ENCODE assay signal across 9 cellular contexts in the genomic region with DNA sequence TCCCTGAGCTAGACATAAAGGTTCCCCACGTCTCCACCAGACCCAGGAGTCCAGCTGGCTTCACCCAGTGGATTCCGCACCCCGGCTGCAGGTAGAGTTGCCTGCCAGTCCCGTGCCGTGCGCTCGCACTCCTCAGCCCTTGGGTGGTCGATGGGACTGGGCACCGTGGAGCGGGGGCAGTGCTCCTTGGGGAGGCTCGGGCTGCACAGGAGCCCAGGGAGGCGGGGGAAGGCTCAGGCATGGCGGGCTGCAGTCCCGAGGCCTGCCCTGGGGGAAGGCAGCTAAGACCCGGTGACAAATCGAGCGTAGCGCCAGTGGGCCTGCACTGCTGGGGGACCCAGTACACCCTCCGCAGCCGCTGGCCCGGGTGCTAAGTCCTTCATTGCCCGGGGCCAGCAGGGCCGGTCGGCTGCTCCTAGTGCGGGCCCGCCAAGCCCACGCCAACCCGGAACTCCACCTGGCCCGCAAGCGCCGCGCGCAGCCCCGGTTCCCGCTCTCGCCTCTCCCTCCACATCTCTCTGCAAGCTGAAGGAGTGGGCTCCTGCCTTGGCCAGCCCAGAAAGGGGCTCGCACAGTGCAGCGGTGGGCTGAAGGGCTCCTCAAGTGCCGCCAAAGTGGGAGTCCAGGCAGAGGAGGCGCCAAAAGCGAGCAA. TPM values are rescaled to one million over a fixed set of nuclear protein-coding genes. Genes with fewer than 3 reads are reported as not detected.
DNase-seq lines count a peak whose midpoint lies in the region; ATAC-seq, FAIRE-seq and TF ChIP-seq lines count a peak whose summit lies in the region.
"Had no signal": no experiment of that assay in that cellular context is flagged by ENCODE, and none has a peak within 500 bp of the region (broad histone marks: within the 10 kb centered on the region; RNA-seq: fewer than 3 reads in every experiment).

No MANE protein-coding gene starts in this region.

- no peak for TF ChIP-seq CTCF in heart right ventricle (IDR thresholded peaks at IDR 0.05)
- no peak for TF ChIP-seq CTCF in coronary artery (IDR thresholded peaks at IDR 0.05)
- TF ChIP-seq CTCF in neural crest cell (conservative IDR thresholded peaks at IDR 0.05) = no peak
- no peak for TF ChIP-seq CTCF in upper lobe of left lung (IDR thresholded peaks at IDR 0.05)

- H3K27me3 ChIP-seq in heart right ventricle (no peaks in the 10 kb centered on the region), upper lobe of left lung (no peaks in the 10 kb centered on the region)
- H3K27me3 ChIP-seq in naive thymus-derived CD4-positive, alpha-beta T cell (ENCODE audit: control insufficient read depth in 2 of 2, insufficient read depth in 2 of 2, low read length in 2 of 2) = no peaks in the 10 kb centered on the region

- no peak overlapping the region for H3K27ac Mint-ChIP-seq in neural crest cell (ENCODE audit: unreplicated experiment)
- peak overlapping the region in 1 of 9 donors; percentile 56 for H3K27ac Mint-ChIP-seq in naive thymus-derived CD4-positive, alpha-beta T cell

- FAIRE-seq in GM19239 (lab: Jason Lieb, UNC) = no peak

- no peaks in the 10 kb centered on the region for H3K36me3 Mint-ChIP-seq in neural crest cell (ENCODE audit: low read depth)
- no peaks in the 10 kb centered on the region for H3K36me3 Mint-ChIP-seq in naive thymus-derived CD4-positive, alpha-beta T cell

- no peaks in the 10 kb centered on the region for H3K27me3 Mint-ChIP-seq in neural crest cell (ENCODE audit: low read depth)
- H3K27me3 Mint-ChIP-seq in naive thymus-derived CD4-positive, alpha-beta T cell = peaks cover 0 to 27% (median 0%) of the 10 kb centered on the region in 5 donors

- no peak for TF ChIP-seq POLR2A in upper lobe of left lung (IDR thresholded peaks at IDR 0.05)

- no peak for TF ChIP-seq EP300 in upper lobe of left lung (IDR thresholded peaks at IDR 0.05)

- DNase-seq in heart right ventricle (no peak), Right ventricle myocardium superior (no peak), coronary artery (ENCODE audit: low spot score) (no peak), neural crest cell (ENCODE audit: low read depth, low spot score) (no peak), upper lobe of left lung (peak in 1 of 2 donors; percentile 85), GM19239 (ENCODE audit: insufficient read length, low spot score) (no peak)
- DNase-seq in naive thymus-derived CD4-positive, alpha-beta T cell = no peak

- CTCF ChIA-PET in naive thymus-derived CD4-positive, alpha-beta T cell (lab: Charles Lee) = interaction anchor here (0.6 to 4.7 kb wide), 18 partner anchors 17 to 273 kb away, joined by 3 to 47 read pairs (median 6); partner anchors contain the start of gene DDX6

- WGBS in heart right ventricle, 2 donors = 82 to 90% methylated on average over 34 to 41 of the region's 41 CpGs
- 81 to 88% methylated on average over 27 to 37 of the region's 41 CpGs for WGBS in upper lobe of left lung, 2 donors

- no peaks in the 10 kb centered on the region for H3K9me3 ChIP-seq in heart right ventricle
- no peaks in the 10 kb centered on the region for H3K9me3 ChIP-seq in upper lobe of left lung
- no peaks in the 10 kb centered on the region for H3K9me3 ChIP-seq in naive thymus-derived CD4-positive, alpha-beta T cell (ENCODE audit: control insufficient read depth in 2 of 3, low read length in 3 of 3)

- H3K36me3 ChIP-seq in heart right ventricle (no peaks in the 10 kb centered on the region), upper lobe of left lung (no peaks in the 10 kb centered on the region)
- no peaks in the 10 kb centered on the region for H3K36me3 ChIP-seq in naive thymus-derived CD4-positive, alpha-beta T cell (ENCODE audit: control insufficient read depth in 2 of 3, insufficient read depth in 3 of 3, low read length in 3 of 3)

- peaks cover 29% of the 10 kb centered on the region for H3K4me1 Mint-ChIP-seq in neural crest cell
- peaks cover 34 to 48% (median 43%) of the 10 kb centered on the region in 7 donors for H3K4me1 Mint-ChIP-seq in naive thymus-derived CD4-positive, alpha-beta T cell

- POLR2A ChIA-PET in naive thymus-derived CD4-positive, alpha-beta T cell (lab: Charles Lee) = interaction anchor here (0.7 to 11.3 kb wide), 7 partner anchors 19 to 885 kb away, joined by 3 to 100 read pairs (median 5); partner anchors contain the start of gene DDX6

- peak overlapping the region in 2 of 10 donors; percentile 73 to 79 for H3K27ac ChIP-seq in heart right ventricle
- peak overlapping the region; percentile 71 to 90 for H3K27ac ChIP-seq in coronary artery
- peak overlapping the region in 2 of 4 donors; percentile 84 to 88 for H3K27ac ChIP-seq in upper lobe of left lung
- no peak overlapping the region for H3K27ac ChIP-seq in naive thymus-derived CD4-positive, alpha-beta T cell (ENCODE audit: low read depth, low read length)

- H3K4me1 ChIP-seq in heart right ventricle (peaks cover 0 to 29% (median 8%) of the 10 kb centered on the region in 9 donors), upper lobe of left lung (peaks cover 14 to 21% (median 17%) of the 10 kb centered on the region in 4 donors)
- peaks cover 33 to 36% of the 10 kb centered on the region in 2 donors for H3K4me1 ChIP-seq in naive thymus-derived CD4-positive, alpha-beta T cell (ENCODE audit: control insufficient read depth in 2 of 2, insufficient read depth in 2 of 2, low read length in 2 of 2)

- ATAC-seq in heart right ventricle = no peak
- no peak for ATAC-seq in Right ventricle myocardium superior (ENCODE audit: poor library complexity)
- no peak for ATAC-seq in upper lobe of left lung (ENCODE audit: low FRiP score in 2 of 2)
- no peak for ATAC-seq in naive thymus-derived CD4-positive, alpha-beta T cell
- ATAC-seq in GM19395 (IDR thresholded peaks at IDR 0.05; ENCODE audit: unreplicated experiment) = no peak

- H3K4me3 ChIP-seq in heart right ventricle (peak overlapping the region in 8 of 10 donors; percentile 29 to 55 (median 50)), coronary artery (peak overlapping the region; percentile 70), upper lobe of left lung (peak overlapping the region in 3 of 4 donors; percentile 32 to 52 (median 50))
- no peak overlapping the region for H3K4me3 ChIP-seq in naive thymus-derived CD4-positive, alpha-beta T cell (ENCODE audit: low read length)

- H3K9me3 Mint-ChIP-seq in neural crest cell = no peaks in the 10 kb centered on the region
- no peaks in the 10 kb centered on the region for H3K9me3 Mint-ChIP-seq in naive thymus-derived CD4-positive, alpha-beta T cell

- H3K4me3 Mint-ChIP-seq in neural crest cell = peak overlapping the region; percentile 23
- peak overlapping the region in 5 of 10 donors; percentile 4 to 53 (median 23) for H3K4me3 Mint-ChIP-seq in naive thymus-derived CD4-positive, alpha-beta T cell

- intact Hi-C loops in heart right ventricle (cut with DNase I) (loop anchor here in 2 of 10 donors (1.0 to 5.0 kb wide), 2 partner anchors 267 to 268 kb away; partner anchors contain the start of gene UPK2 (in 2 of the 2)), Right ventricle myocardium superior (cut with DNase I) (no loop called here)
- intact Hi-C loops in naive thymus-derived CD4-positive, alpha-beta T cell (cut with micrococcal nuclease) = loop anchor here in 1 of 2 donors (2.0 kb wide), 1 partner anchor 30 kb away; no protein-coding TSS in a partner anchor

RNA-seq across cellular contexts. Expression of gene TREH, which starts 9.5 kb away (rescaled TPM):
- total RNA-seq in heart right ventricle (under 1 TPM in 1 of 10 donors, not detected in 9; 0.11 TPM), Right ventricle myocardium superior (not detected), neural crest cell (not detected in 2 replicates), upper lobe of left lung (1 to 10 TPM in 1 of 6 donors, under 1 TPM in 2, not detected in 3; 0.17 to 1.0 (median 0.89) TPM)
- 1 to 10 TPM in 1 of 2 donors, under 1 TPM in 1; 0.83 to 4.8 TPM for polyA plus RNA-seq in heart right ventricle
- not detected for total RNA-seq in naive thymus-derived CD4-positive, alpha-beta T cell
- polyA plus RNA-seq in naive thymus-derived CD4-positive, alpha-beta T cell = not detected
- polyA plus RNA-seq: AG04450 had no signal
